10 cellular contexts compared by ENCODE assay signal in genomic region chr2:101063753-101064502, GRCh38.
DNase-seq lines count a peak whose midpoint lies in the region; ATAC-seq and TF ChIP-seq lines count a peak whose summit lies in the region.
"Had no signal": no experiment of that assay in that cellular context is flagged by ENCODE, and none has a peak within 500 bp of the region (broad histone marks: within the 10 kb centered on the region; RNA-seq: fewer than 3 reads in every experiment).

No MANE protein-coding gene starts in this region.

- H3K4me3 ChIP-seq in Caco-2 (ENCODE audit: low read depth, low read length) (no peak overlapping the region), epithelial cell of esophagus (ENCODE audit: low read length) (no peak overlapping the region)

- peaks cover 30% of the 10 kb centered on the region for H3K4me1 ChIP-seq in Caco-2

- H3K9me3 ChIP-seq in Caco-2: no peaks in the 10 kb centered on the region

- no peaks in the 10 kb centered on the region for H3K9me3 Mint-ChIP-seq in Caco-2 (ENCODE audit: unreplicated experiment)
- no peaks in the 10 kb centered on the region for H3K9me3 Mint-ChIP-seq in naive thymus-derived CD8-positive, alpha-beta T cell

- no TSS peak for BruUV-seq in Caco-2 (replicated peaks; lab: Mats Ljungman, UMichigan)

- no peaks in the 10 kb centered on the region for H3K27me3 ChIP-seq in Caco-2 (replicated peaks; ENCODE audit: control insufficient read depth, insufficient read depth, low read length)

- no peaks in the 10 kb centered on the region for H3K27me3 Mint-ChIP-seq in Caco-2 (ENCODE audit: insufficient read depth, unreplicated experiment)
- peaks cover 0 to 7% (median 0%) of the 10 kb centered on the region in 5 donors for H3K27me3 Mint-ChIP-seq in naive thymus-derived CD8-positive, alpha-beta T cell

- no peaks in the 10 kb centered on the region for H3K36me3 ChIP-seq in Caco-2 (ENCODE audit: control insufficient read depth, insufficient read depth, low read length)

- POLR2A ChIA-PET in Caco-2 (lab: Charles Lee): no interaction called here
- POLR2A ChIA-PET in naive thymus-derived CD8-positive, alpha-beta T cell (lab: Charles Lee): no interaction called here

- ATAC-seq in omental fat pad (ENCODE audit: low FRiP score) (peak; percentile 66), GM18867 (IDR thresholded peaks at IDR 0.05; ENCODE audit: unreplicated experiment) (no peak)
- ATAC-seq in naive thymus-derived CD8-positive, alpha-beta T cell: no peak

- peaks cover 19% of the 10 kb centered on the region for H3K36me3 Mint-ChIP-seq in Caco-2 (ENCODE audit: insufficient read depth, unreplicated experiment)
- H3K36me3 Mint-ChIP-seq in naive thymus-derived CD8-positive, alpha-beta T cell: no peaks in the 10 kb centered on the region

- no peak for DNase-seq in Caco-2
- peak; percentile 53 for DNase-seq in HT-29 (ENCODE audit: low spot score)
- peak; percentile 41 for DNase-seq in epithelial cell of esophagus (ENCODE audit: low read depth)
- no peak for DNase-seq in omental fat pad (ENCODE audit: low spot score)
- DNase-seq in NCI-H82 treated with DMSO at 0.1 percent for 48 hours (lab: John Stamatoyannopoulos, UW; ENCODE audit: unreplicated experiment): no peak
- DNase-seq in NCI-H2029 treated with DMSO at 0.1 percent for 48 hours (lab: John Stamatoyannopoulos, UW): no peak
- no peak for DNase-seq in naive thymus-derived CD8-positive, alpha-beta T cell
- DNase-seq: Kasumi-1, NCI-H82 had no signal

- peak overlapping the region; percentile 80 for H3K27ac Mint-ChIP-seq in Caco-2 (ENCODE audit: unreplicated experiment)
- no peak overlapping the region for H3K27ac Mint-ChIP-seq in naive thymus-derived CD8-positive, alpha-beta T cell

- no peak for TF ChIP-seq CTCF in Caco-2 (IDR thresholded peaks at IDR 0.05; ENCODE audit: insufficient read depth in 1 of 2, low read depth in 1 of 2, low read length in 1 of 2, severe bottlenecking in 1 of 2, unreplicated experiment in 1 of 2)
- no peak for TF ChIP-seq CTCF in epithelial cell of esophagus (IDR thresholded peaks at IDR 0.05; ENCODE audit: insufficient read depth, low read depth, low read length, missing control alignments)
- no peak for TF ChIP-seq CTCF in omental fat pad (IDR thresholded peaks at IDR 0.05)

- CTCF ChIA-PET in Caco-2 (lab: Charles Lee): no interaction called here

- H3K4me1 Mint-ChIP-seq in Caco-2 (ENCODE audit: low read depth, unreplicated experiment): peaks cover 30% of the 10 kb centered on the region
- no peaks in the 10 kb centered on the region for H3K4me1 Mint-ChIP-seq in naive thymus-derived CD8-positive, alpha-beta T cell

- peak overlapping the region; percentile 52 for H3K4me3 Mint-ChIP-seq in Caco-2 (ENCODE audit: unreplicated experiment)
- no peak overlapping the region for H3K4me3 Mint-ChIP-seq in naive thymus-derived CD8-positive, alpha-beta T cell

- intact Hi-C loops in Caco-2 (cut with micrococcal nuclease; ENCODE audit: unreplicated experiment): no loop called here

Comparison
In these comparisons a context has a peak if more than half of its experiments do, and no peak if none do; other contexts are left out.
1. DNase-seq: peak in HT-29 (single experiment) and epithelial cell of esophagus (single experiment); none in Caco-2 (0 of 2), omental fat pad (single experiment), NCI-H82 treated with DMSO at 0.1 percent for 48 hours (single experiment), NCI-H2029 treated with DMSO at 0.1 percent for 48 hours (single experiment) and naive thymus-derived CD8-positive, alpha-beta T cell (0 of 10).